Comparison of ENCODE assay signal across 30 cellular contexts in genomic region chr4:6256141-6256540, GRCh38. TPM values are rescaled to one million over a fixed set of nuclear protein-coding genes. Genes with fewer than 3 reads are reported as not detected.
"Had no signal": no experiment of that assay in that cellular context is flagged by ENCODE, and none has a peak within 500 bp of the region (broad histone marks: within the 10 kb centered on the region; RNA-seq: fewer than 3 reads in every experiment).

No MANE protein-coding gene starts in this region.

- H3K27me3 ChIP-seq: adrenal gland, ascending aorta, cardiac muscle cell had no signal

- H3K4me3 ChIP-seq: adrenal gland, ascending aorta, cardiac muscle cell had no signal

- H3K4me1 ChIP-seq: adrenal gland, ascending aorta had no signal

- H3K36me3 ChIP-seq: adrenal gland, ascending aorta, cardiac muscle cell had no signal

- H3K9me3 ChIP-seq: adrenal gland, ascending aorta had no signal

- H3K27ac ChIP-seq: adrenal gland, ascending aorta, cardiac muscle cell, VCaP had no signal

- DNase-seq: activated B cell treated with CpG ODN at 0.5 μM for 24 hours; activated CD4-positive, alpha-beta memory T cell treated with anti-CD3 and anti-CD28 coated beads for 36 hours; activated CD4-positive, alpha-beta T cell treated with anti-CD3 and anti-CD28 coated beads for 4 hours; activated CD4-positive, alpha-beta T cell treated with anti-CD3 and anti-CD28 coated beads, Interleukin-2, amount 10 ng/mL, durations not matched to agents 24 days and 14 days; activated CD4-positive, alpha-beta T cell treated with anti-CD3 and anti-CD28 coated beads, Interleukin-2, amount 50 U/mL, for 1 hour; activated CD4-positive, alpha-beta T cell treated with anti-CD3 and anti-CD28 coated beads, Interleukin-2, amount 50 U/mL, for 4 hours; activated CD4-positive, CD25-positive, alpha-beta regulatory T cell treated with anti-CD3 and anti-CD28 coated beads, Interleukin-2, amount 50 U/mL, for 72 hours; activated CD8-positive, alpha-beta memory T cell treated with anti-CD3 and anti-CD28 coated beads, Interleukin-2, amount 50 U/mL, for 4 hours; activated CD8-positive, alpha-beta T cell treated with anti-CD3 and anti-CD28 coated beads for 36 hours; activated effector memory CD4-positive, alpha-beta T cell treated with anti-CD3 and anti-CD28 coated beads, Interleukin-2, amount 50 U/mL, for 16 hours; activated gamma-delta T cell treated with Interleukin-2 at 50 U/mL for 16 hours; activated naive CD4-positive, alpha-beta T cell; activated naive CD4-positive, alpha-beta T cell treated with anti-CD3 and anti-CD28 coated beads for 36 hours; activated naive CD4-positive, alpha-beta T cell treated with anti-CD3 and anti-CD28 coated beads, Interleukin-2, amount 50 U/mL, for 16 hours; activated naive CD8-positive, alpha-beta T cell treated with anti-CD3 and anti-CD28 coated beads for 36 hours; activated T-cell treated with anti-CD3 and anti-CD28 coated beads for 4 hours; activated T-cell treated with anti-CD3 and anti-CD28 coated beads, Interleukin-2, amount 50 U/mL, for 1 hour; activated T-cell treated with anti-CD3 and anti-CD28 coated beads, Interleukin-2, amount 50 U/mL, for 4 hours; activated T-cell treated with anti-CD3 and anti-CD28 coated beads, Interleukin-2, amount 50 U/mL, for 72 hours; adrenal gland; amniotic stem cell; caudate nucleus; cerebellar nuclear complex; T-helper 1 cell; T-helper 2 cell; T-helper 9 cell had no signal

RNA-seq across cellular contexts. Expression of gene JAKMIP1, which starts 55.8 kb away (rescaled TPM):
- total RNA-seq: ascending aorta, bronchial epithelial cell had no signal
